ENCODE assay signal across 1 cellular context in the genomic region with DNA sequence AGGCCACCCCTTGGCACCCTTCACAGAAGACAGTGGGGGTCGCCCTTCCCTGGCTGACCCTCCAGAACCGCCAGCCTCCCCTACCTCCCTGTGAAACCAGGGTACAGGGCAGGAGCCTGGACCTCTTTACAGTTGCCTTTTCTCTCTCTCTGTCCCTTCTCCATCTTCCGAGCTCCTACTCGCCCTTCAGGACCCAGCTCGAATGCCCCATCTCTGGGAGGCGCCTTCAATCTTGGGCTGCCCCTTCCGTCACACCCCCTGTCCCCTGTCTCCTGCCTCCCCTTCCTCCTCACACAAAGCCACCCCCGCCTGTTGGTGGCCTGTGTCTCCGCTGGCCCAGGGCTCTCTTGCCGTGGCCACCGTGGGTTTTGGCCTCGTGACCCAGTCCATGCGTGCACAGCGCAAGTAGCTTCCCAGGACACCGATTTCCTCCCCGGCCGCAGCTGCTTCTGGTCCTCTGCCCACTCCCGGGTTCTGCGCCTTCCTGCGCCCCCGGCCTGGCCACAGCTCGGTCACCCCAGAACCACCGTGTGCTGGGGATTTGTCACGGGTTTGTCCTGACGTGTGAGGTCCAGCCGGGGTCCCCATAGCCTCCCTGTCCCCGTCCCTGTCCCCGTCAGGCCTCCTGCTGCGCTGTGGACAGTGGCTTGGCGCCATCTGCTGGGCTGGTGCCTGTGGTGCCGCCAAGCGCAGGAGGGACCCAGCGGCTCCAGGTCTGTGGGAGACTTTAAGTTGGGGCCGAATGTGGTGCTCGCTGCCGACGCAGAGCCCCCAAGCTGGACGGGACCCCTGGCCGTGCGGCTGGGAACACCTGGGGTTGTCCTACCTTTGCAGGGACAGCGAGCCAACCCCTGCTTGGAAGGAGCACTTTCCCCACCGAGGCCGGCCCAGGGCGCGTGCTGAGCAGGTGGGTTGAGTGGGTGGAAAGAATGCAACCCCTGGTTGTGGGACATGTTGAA.
A peak's percentile ranks its signal among the peaks of the same experiment; 100 is the strongest.
TF ChIP-seq lines count a peak whose summit lies in the region.

No MANE protein-coding gene starts in this region.

TF ChIP-seq in neural cell, 6 proteins besides CTCF, POLR2A, EP300 and RAD21 (continued from another document):
- peak; percentile 35 for TF ChIP-seq MXI1 (conservative IDR thresholded peaks at IDR 0.05; ENCODE audit: poor library complexity, severe bottlenecking)
- TF ChIP-seq SMC3 (conservative IDR thresholded peaks at IDR 0.05; ENCODE audit: poor library complexity), result peak; percentile 99
TF ChIP-seq in neural cell: peak in this region for 2.
